1 cellular context compared by ENCODE assay signal in the genomic region with DNA sequence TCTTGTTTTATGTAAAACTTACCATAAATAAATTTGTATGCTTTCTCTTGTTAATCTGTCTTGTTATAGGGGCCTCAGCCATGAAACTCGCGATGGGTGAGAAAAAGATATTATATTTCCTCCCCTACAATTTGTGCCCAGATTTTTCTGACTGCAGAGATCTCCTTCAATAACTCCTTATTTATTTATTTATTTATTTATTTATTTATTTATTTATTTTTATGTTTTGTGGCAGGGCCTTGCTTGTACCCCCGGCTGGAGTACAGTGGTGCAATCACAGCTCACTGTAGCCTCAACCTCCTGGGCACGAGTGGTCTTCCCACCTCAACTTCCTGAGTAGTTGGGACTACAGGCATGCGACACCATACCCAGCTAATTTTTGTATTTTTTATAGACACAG.
TF ChIP-seq lines count a peak whose summit lies in the region.

No MANE protein-coding gene starts in this region.

TF ChIP-seq in HEK293, 187 proteins besides CTCF, POLR2A, EP300 and RAD21 (continued from another document and continues in another):
- peak; percentile 72 for TF ChIP-seq ZBTB11 (tag by site-specific recombination; conservative IDR thresholded peaks at IDR 0.05; ENCODE audit: low read depth)
- TF ChIP-seq ZNF426 (tag by site-specific recombination; IDR thresholded peaks at IDR 0.05) = peak; percentile 81
- no peak for TF ChIP-seq ZBTB1 (tag by site-specific recombination; IDR thresholded peaks at IDR 0.05)
- no peak for TF ChIP-seq ZNF280D (tag by site-specific recombination; IDR thresholded peaks at IDR 0.05)
- TF ChIP-seq RBAK (tag by site-specific recombination; IDR thresholded peaks at IDR 0.05) = 0 out of 2 replicates have a peak, but pooled peaks have one; percentile 29
- no peak for TF ChIP-seq ZFHX2 (tag by site-specific recombination; conservative IDR thresholded peaks at IDR 0.05)
- no peak for TF ChIP-seq KLF9 (tag by site-specific recombination; IDR thresholded peaks at IDR 0.05; ENCODE audit: low read depth)
- TF ChIP-seq PRDM6 (tag by site-specific recombination; IDR thresholded peaks at IDR 0.05) = no peak
- no peak for TF ChIP-seq ZNF155 (tag by site-specific recombination; IDR thresholded peaks at IDR 0.05)
- TF ChIP-seq YY2 (tag by site-specific recombination; IDR thresholded peaks at IDR 0.05) = no peak
- TF ChIP-seq, protein P1, sequence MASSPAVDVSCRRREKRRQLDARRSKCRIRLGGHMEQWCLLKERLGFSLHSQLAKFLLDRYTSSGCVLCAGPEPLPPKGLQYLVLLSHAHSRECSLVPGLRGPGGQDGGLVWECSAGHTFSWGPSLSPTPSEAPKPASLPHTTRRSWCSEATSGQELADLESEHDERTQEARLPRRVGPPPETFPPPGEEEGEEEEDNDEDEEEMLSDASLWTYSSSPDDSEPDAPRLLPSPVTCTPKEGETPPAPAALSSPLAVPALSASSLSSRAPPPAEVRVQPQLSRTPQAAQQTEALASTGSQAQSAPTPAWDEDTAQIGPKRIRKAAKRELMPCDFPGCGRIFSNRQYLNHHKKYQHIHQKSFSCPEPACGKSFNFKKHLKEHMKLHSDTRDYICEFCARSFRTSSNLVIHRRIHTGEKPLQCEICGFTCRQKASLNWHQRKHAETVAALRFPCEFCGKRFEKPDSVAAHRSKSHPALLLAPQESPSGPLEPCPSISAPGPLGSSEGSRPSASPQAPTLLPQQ (tag by site-specific recombination; IDR thresholded peaks at IDR 0.05) = no peak
- TF ChIP-seq ZFP3 (tag by site-specific recombination; IDR thresholded peaks at IDR 0.05; ENCODE audit: low read depth) = no peak
- no peak for TF ChIP-seq ZSCAN23 (tag by site-specific recombination; IDR thresholded peaks at IDR 0.05)
- TF ChIP-seq KLF17 (tag by site-specific recombination; IDR thresholded peaks at IDR 0.05) = no peak
- TF ChIP-seq, protein P2, sequence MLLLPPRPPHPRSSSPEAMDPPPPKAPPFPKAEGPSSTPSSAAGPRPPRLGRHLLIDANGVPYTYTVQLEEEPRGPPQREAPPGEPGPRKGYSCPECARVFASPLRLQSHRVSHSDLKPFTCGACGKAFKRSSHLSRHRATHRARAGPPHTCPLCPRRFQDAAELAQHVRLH (tag by site-specific recombination; IDR thresholded peaks at IDR 0.05) = no peak
- TF ChIP-seq ZNF132 (tag by site-specific recombination; IDR thresholded peaks at IDR 0.05; ENCODE audit: borderline replicate concordance) = no peak
- TF ChIP-seq ZNF416 (tag by site-specific recombination; IDR thresholded peaks at IDR 0.05) = no peak
- TF ChIP-seq, protein P3, sequence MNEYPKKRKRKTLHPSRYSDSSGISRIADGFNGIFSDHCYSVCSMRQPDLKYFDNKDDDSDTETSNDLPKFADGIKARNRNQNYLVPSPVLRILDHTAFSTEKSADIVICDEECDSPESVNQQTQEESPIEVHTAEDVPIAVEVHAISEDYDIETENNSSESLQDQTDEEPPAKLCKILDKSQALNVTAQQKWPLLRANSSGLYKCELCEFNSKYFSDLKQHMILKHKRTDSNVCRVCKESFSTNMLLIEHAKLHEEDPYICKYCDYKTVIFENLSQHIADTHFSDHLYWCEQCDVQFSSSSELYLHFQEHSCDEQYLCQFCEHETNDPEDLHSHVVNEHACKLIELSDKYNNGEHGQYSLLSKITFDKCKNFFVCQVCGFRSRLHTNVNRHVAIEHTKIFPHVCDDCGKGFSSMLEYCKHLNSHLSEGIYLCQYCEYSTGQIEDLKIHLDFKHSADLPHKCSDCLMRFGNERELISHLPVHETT (tag by site-specific recombination; IDR thresholded peaks at IDR 0.05) = no peak
- TF ChIP-seq ZNF585B (tag by site-specific recombination; IDR thresholded peaks at IDR 0.05) = no peak
- TF ChIP-seq ZSCAN4 (tag by site-specific recombination; IDR thresholded peaks at IDR 0.05) = no peak
- no peak for TF ChIP-seq ZNF747 (tag by site-specific recombination; IDR thresholded peaks at IDR 0.05)
- TF ChIP-seq, protein P4, sequence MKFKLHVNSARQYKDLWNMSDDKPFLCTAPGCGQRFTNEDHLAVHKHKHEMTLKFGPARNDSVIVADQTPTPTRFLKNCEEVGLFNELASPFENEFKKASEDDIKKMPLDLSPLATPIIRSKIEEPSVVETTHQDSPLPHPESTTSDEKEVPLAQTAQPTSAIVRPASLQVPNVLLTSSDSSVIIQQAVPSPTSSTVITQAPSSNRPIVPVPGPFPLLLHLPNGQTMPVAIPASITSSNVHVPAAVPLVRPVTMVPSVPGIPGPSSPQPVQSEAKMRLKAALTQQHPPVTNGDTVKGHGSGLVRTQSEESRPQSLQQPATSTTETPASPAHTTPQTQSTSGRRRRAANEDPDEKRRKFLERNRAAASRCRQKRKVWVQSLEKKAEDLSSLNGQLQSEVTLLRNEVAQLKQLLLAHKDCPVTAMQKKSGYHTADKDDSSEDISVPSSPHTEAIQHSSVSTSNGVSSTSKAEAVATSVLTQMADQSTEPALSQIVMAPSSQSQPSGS (tag by site-specific recombination; IDR thresholded peaks at IDR 0.05; ENCODE audit: low read depth) = no peak
- no peak for TF ChIP-seq ZNF169 (tag by site-specific recombination; IDR thresholded peaks at IDR 0.05)
- TF ChIP-seq ZBTB7A (tag by site-specific recombination; IDR thresholded peaks at IDR 0.05; ENCODE audit: low read depth) = no peak
- no peak for TF ChIP-seq PRDM2 (tag by site-specific recombination; IDR thresholded peaks at IDR 0.05; ENCODE audit: borderline replicate concordance)
- no peak for TF ChIP-seq ZNF610 (tag by site-specific recombination; IDR thresholded peaks at IDR 0.05; ENCODE audit: borderline replicate concordance)
